10 cellular contexts compared by ENCODE assay signal in the genomic region with DNA sequence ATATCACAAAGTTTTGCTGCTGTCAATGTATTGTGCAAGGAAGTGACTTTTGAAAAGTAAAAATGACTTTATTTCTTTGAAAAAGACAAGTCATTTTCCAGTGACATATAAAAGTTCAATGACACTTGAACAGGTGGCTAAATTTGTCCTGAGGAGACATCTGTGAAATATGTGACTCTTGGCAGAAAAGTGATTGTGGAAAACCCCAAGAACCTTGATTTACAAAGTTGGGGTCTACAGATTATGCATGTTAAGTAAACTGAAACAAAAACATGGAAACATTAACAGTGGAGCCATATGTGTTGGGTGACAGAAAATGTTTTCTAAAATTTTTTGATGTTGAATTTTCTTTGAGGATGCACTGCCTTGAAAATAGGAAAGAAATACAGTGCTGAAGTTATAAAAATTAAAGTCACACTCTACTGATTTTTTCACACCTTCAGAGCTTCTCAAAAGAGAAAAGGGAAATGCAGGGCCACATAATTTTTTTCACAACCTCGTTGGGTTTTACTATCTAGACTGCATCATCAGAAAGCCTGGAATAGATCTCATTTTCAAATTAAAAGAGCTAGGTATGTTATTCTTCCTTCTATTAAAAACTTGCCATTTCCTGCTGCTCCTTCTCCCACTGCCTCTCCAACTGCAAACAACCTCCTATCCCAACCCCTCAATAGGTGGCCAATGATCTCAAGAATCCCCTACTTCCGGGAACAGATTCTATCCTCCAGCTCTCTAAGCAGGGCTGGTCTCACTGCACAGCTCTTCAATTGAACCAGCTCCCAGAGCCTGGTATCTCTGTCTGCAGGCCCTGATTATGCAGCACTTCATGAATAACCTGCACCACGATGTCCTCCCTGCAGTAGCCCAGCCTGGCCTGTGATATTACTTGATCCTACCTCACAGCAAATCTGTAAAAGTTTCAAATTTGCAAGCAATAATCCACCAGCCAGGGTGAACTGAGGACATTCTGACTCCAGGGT.
"Had no signal": no experiment of that assay in that cellular context is flagged by ENCODE, and none has a peak within 500 bp of the region (broad histone marks: within the 10 kb centered on the region; RNA-seq: fewer than 3 reads in every experiment).

No MANE protein-coding gene starts in this region.

- H3K4me3 Mint-ChIP-seq: activated T-helper 1 cell treated with anti-CD3 and anti-CD28 coated beads, Interleukin-12 subunit alpha, Interleukin-12 subunit beta, Interleukin-2, Interleukin-4 antibody, amounts not matched to agents 30 ng/mL and 10 ng/mL and 1 ng/mL, durations not matched to agents 14 hours and 24 hours and 36 hours had no signal

- H3K27ac Mint-ChIP-seq: activated T-helper 1 cell treated with anti-CD3 and anti-CD28 coated beads, Interleukin-12 subunit alpha, Interleukin-12 subunit beta, Interleukin-2, Interleukin-4 antibody, amounts not matched to agents 30 ng/mL and 10 ng/mL and 1 ng/mL, durations not matched to agents 14 hours and 24 hours and 36 hours had no signal

- ATAC-seq: pancreas had no signal

- DNase-seq: activated CD4-positive, alpha-beta T cell treated with anti-CD3 and anti-CD28 coated beads for 48 hours; activated naive CD4-positive, alpha-beta T cell; caudate nucleus; effector CD4-positive, alpha-beta T cell; foreskin melanocyte; pancreas; stimulated activated CD4-positive, alpha-beta T cell treated with anti-CD3 and anti-CD28 coated beads, Interleukin-15, amount 100 ng/mL, for 24 hours; stimulated activated CD4-positive, alpha-beta T cell treated with anti-CD3 and anti-CD28 coated beads, Interleukin-4, amount 100 ng/mL, for 4 hours; T1000 had no signal
